10 cellular contexts compared by ENCODE assay signal in genomic region chr11:123559418-123559817, GRCh38.
A peak's percentile ranks its signal among the peaks of the same experiment; 100 is the strongest.
DNase-seq lines count a peak whose midpoint lies in the region; ATAC-seq and TF ChIP-seq lines count a peak whose summit lies in the region.
"Had no signal": no experiment of that assay in that cellular context is flagged by ENCODE, and none has a peak within 500 bp of the region (broad histone marks: within the 10 kb centered on the region; RNA-seq: fewer than 3 reads in every experiment).

No MANE protein-coding gene starts in this region.

- CTCF ChIA-PET in activated B cell treated with CpG ODN at 0.5 μM for 24 hours (lab: Charles Lee), result interaction anchor here (0.8 to 1.7 kb wide), 3 partner anchors 14 to 152 kb away, joined by 3 to 6 read pairs (median 4); no protein-coding TSS in a partner anchor

- no peak overlapping the region for H2AFZ ChIP-seq in H9 (ENCODE audit: low read length)

- H2BK20ac ChIP-seq in H9 (ENCODE audit: low read depth, low read length, poor library complexity, severe bottlenecking), result no peak overlapping the region

- no peaks in the 10 kb centered on the region for H3K23me2 ChIP-seq in H9 (ENCODE audit: insufficient read length, low read depth, low read length, poor library complexity, severe bottlenecking)

- peaks cover 6% of the 10 kb centered on the region for H3K4me1 ChIP-seq in H9 (ENCODE audit: insufficient read depth, low read length)
- H3K4me1 ChIP-seq: prostate gland had no signal

- no peak overlapping the region for H4K91ac ChIP-seq in H9 (ENCODE audit: insufficient read length, low read depth, low read length)

- in situ Hi-C loops in ACHN (cut with HindIII; ENCODE audit: low pct_ligation_motif_present, low pct_unique_long_range_greater_than_20kb, low sequenced_read_pairs), result no loop called here

- no peak overlapping the region for H2BK120ac ChIP-seq in H9 (ENCODE audit: low read depth, low read length, poor library complexity, severe bottlenecking)

- no peaks in the 10 kb centered on the region for H3K27me3 Mint-ChIP-seq in H9 (ENCODE audit: low read depth)
- no peaks in the 10 kb centered on the region for H3K27me3 Mint-ChIP-seq in activated B cell treated with CpG ODN at 0.5 μM for 24 hours

- no peak overlapping the region for H3K4ac ChIP-seq in H9 (ENCODE audit: low read depth, low read length)

- peaks cover 2% of the 10 kb centered on the region for H4K20me1 ChIP-seq in H9 (ENCODE audit: control insufficient read depth, insufficient read depth, insufficient read length)

- H3K27ac Mint-ChIP-seq in H9 (peak overlapping the region in 1 of 3 experiments; percentile 79; a peak in 2 of 7 replicates), activated B cell treated with CpG ODN at 0.5 μM for 24 hours (peak overlapping the region; percentile 68)

- H3K9me3 Mint-ChIP-seq in H9, result peaks cover 2 to 4% of the 10 kb centered on the region in 2 experiments; a peak in 2 of 5 replicates
- H3K9me3 Mint-ChIP-seq in activated B cell treated with CpG ODN at 0.5 μM for 24 hours, result no peaks in the 10 kb centered on the region

- H2BK12ac ChIP-seq in H9 (ENCODE audit: insufficient read length, low read depth, low read length), result no peak overlapping the region

- no peak overlapping the region for H4K8ac ChIP-seq in H9 (replicated peaks; ENCODE audit: insufficient read length, low read depth, low read length)

- no peak overlapping the region for H3K18ac ChIP-seq in H9 (ENCODE audit: insufficient read length, low read depth, low read length)

- H3K23ac ChIP-seq in H9 (ENCODE audit: insufficient read length, low read depth, low read length), result no peak overlapping the region

- no peaks in the 10 kb centered on the region for H3K9me3 ChIP-seq in H9 (ENCODE audit: control insufficient read depth, low read depth, low read length)
- H3K9me3 ChIP-seq: prostate gland had no signal

- H3K79me1 ChIP-seq in H9 (ENCODE audit: insufficient read depth, low read depth, low read length, poor library complexity, severe bottlenecking), result no peaks in the 10 kb centered on the region

- no peak for DNase-seq in H9
- no peak for DNase-seq in activated B cell treated with CpG ODN at 0.5 μM for 24 hours
- peak; percentile 45 for DNase-seq in iris pigment epithelial cell (ENCODE audit: low read depth)
- no peak for DNase-seq in substantia nigra (lab: John Stamatoyannopoulos, UW)
- DNase-seq in ACHN, result no peak
- DNase-seq in central memory CD4-positive, alpha-beta T cell, result no peak
- DNase-seq: activated CD4-positive, alpha-beta T cell treated with anti-CD3 and anti-CD28 coated beads for 1 hour; NCI-H2107 had no signal

- no peak overlapping the region for H2BK15ac ChIP-seq in H9 (ENCODE audit: low read depth, low read length)

- no peaks in the 10 kb centered on the region for H3K27me3 ChIP-seq in H9 (ENCODE audit: insufficient read depth, low read length)

- no peak overlapping the region for H2AK5ac ChIP-seq in H9 (ENCODE audit: insufficient read length, low read length)

- H3K4me3 Mint-ChIP-seq in H9 (no peak overlapping the region), activated B cell treated with CpG ODN at 0.5 μM for 24 hours (peak overlapping the region; percentile 86)

- intact Hi-C loops in activated B cell treated with CpG ODN at 0.5 μM for 24 hours (cut with micrococcal nuclease), result no loop called here

- no CpG with 5 or more reads among the region's 9 CpGs for WGBS in H9 (ENCODE audit: extremely low coverage, insufficient read length, low lambda C conversion rate)

- H3K36me3 Mint-ChIP-seq in H9 (ENCODE audit: insufficient read depth in 1 of 3, low read depth in 3 of 3) (peaks cover 3 to 5% (median 3%) of the 10 kb centered on the region in 3 experiments; a peak in 5 of 7 replicates), activated B cell treated with CpG ODN at 0.5 μM for 24 hours (ENCODE audit: low read depth) (no peaks in the 10 kb centered on the region)

- TF ChIP-seq CTCF in H9 (conservative IDR thresholded peaks at IDR 0.05), result no peak; the same call in 1 of the 3 replicates
- TF ChIP-seq CTCF in activated B cell treated with CpG ODN at 0.5 μM for 24 hours (IDR thresholded peaks at IDR 0.05), result no peak

- peaks cover 37 to 49% of the 10 kb centered on the region in 2 experiments for H3K4me1 Mint-ChIP-seq in H9
- H3K4me1 Mint-ChIP-seq in activated B cell treated with CpG ODN at 0.5 μM for 24 hours, result peaks cover 23% of the 10 kb centered on the region

- no peaks in the 10 kb centered on the region for H3K79me2 ChIP-seq in H9 (ENCODE audit: insufficient read depth, low read length)

- H3K14ac ChIP-seq in H9 (ENCODE audit: insufficient read depth, low read length), result no peak overlapping the region

- H3K4me2 ChIP-seq in H9 (ENCODE audit: insufficient read depth, insufficient read length, low read length), result peak overlapping the region; percentile 7

- H3K27ac ChIP-seq in H9 (ENCODE audit: insufficient read length, low read depth, low read length) (no peak overlapping the region), substantia nigra (ENCODE audit: low read depth, low read length, poor library complexity, severe bottlenecking) (peak overlapping the region; percentile 32)

- POLR2A ChIA-PET in activated B cell treated with CpG ODN at 0.5 μM for 24 hours (lab: Charles Lee), result interaction anchor here (1.1 kb wide), 1 partner anchor 75 kb away, joined by 4 read pairs; no protein-coding TSS in a partner anchor

- H2BK5ac ChIP-seq in H9 (ENCODE audit: insufficient read length, low read length), result no peak overlapping the region

- H3T11ph ChIP-seq in H9 (ENCODE audit: low read length), result no peak overlapping the region

- no peak for ATAC-seq in activated B cell treated with CpG ODN at 0.5 μM for 24 hours (ENCODE audit: low read depth)
- ATAC-seq in HG03025 (IDR thresholded peaks at IDR 0.05; ENCODE audit: low FRiP score, unreplicated experiment), result no peak

- H3K9ac ChIP-seq in H9 (ENCODE audit: extremely low read depth, insufficient read length, low read length), result no peak overlapping the region

- H3K56ac ChIP-seq in H9 (ENCODE audit: insufficient read length, low read depth, low read length), result no peak overlapping the region

- no peak overlapping the region for H4K5ac ChIP-seq in H9 (ENCODE audit: insufficient read length, low read depth, low read length)
